21 cellular contexts compared by ENCODE assay signal in the genomic region with DNA sequence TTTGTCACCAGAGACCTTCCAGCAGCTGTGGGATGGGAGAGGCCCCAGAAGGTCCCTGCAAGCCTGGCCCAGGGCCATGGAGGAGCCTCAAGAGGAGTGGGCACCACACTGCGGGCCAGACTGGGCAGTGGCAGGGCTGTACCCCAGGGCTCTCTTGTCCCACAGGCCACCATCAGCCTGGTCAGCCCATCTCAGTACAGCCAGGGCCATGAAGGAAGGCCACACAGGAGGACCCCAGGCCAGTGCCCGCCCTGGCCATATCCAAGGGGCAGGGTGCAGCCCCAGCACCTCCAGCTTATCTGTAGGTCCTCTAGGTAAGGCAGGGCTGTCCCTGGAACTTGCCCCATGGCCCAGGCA. TPM values are rescaled to one million over a fixed set of nuclear protein-coding genes. Genes with fewer than 3 reads are reported as not detected.
DNase-seq lines count a peak whose midpoint lies in the region; ATAC-seq and TF ChIP-seq lines count a peak whose summit lies in the region.
"Had no signal": no experiment of that assay in that cellular context is flagged by ENCODE, and none has a peak within 500 bp of the region (broad histone marks: within the 10 kb centered on the region; RNA-seq: fewer than 3 reads in every experiment).

No MANE protein-coding gene starts in this region.

- no peaks in the 10 kb centered on the region for H3K36me3 ChIP-seq in CD4-positive, alpha-beta memory T cell (ENCODE audit: insufficient read depth, low read length)
- H3K36me3 ChIP-seq in Loucy (ENCODE audit: insufficient read depth, low read length) (no peaks in the 10 kb centered on the region), adrenal gland (replicated peaks in 1 of 2) (no peaks in the 10 kb centered on the region), neuronal stem cell (replicated peaks in 1 of 2; ENCODE audit: control insufficient read depth in 2 of 2, insufficient read depth in 2 of 2, low read length in 2 of 2) (no peaks in the 10 kb centered on the region), SK-N-SH (replicated peaks in 1 of 2; ENCODE audit: control insufficient read depth in 1 of 2, insufficient read depth in 2 of 2, low read length in 1 of 2) (peaks cover 0 to under 1% of the 10 kb centered on the region in 2 experiments)
- H3K36me3 ChIP-seq: esophagus squamous epithelium, thoracic aorta had no signal

- H2BK120ac ChIP-seq in neuronal stem cell (ENCODE audit: low read depth, low read length): no peak overlapping the region

- H3K18ac ChIP-seq in neuronal stem cell (ENCODE audit: low read length): peak overlapping the region; percentile 64

- H3K9me3 ChIP-seq in CD4-positive, alpha-beta memory T cell (ENCODE audit: control insufficient read depth in 1 of 2, low read length in 2 of 2): no peaks in the 10 kb centered on the region
- H3K9me3 ChIP-seq in Loucy (ENCODE audit: insufficient read depth, low read depth, low read length) (no peaks in the 10 kb centered on the region), adrenal gland (replicated peaks in 1 of 3) (no peaks in the 10 kb centered on the region), neuronal stem cell (replicated peaks in 1 of 2; ENCODE audit: control insufficient read depth in 2 of 2, insufficient read depth in 1 of 2, low read depth in 1 of 2, low read length in 2 of 2) (peaks cover 0 to 7% of the 10 kb centered on the region in 2 donors), SK-N-SH (no peaks in the 10 kb centered on the region)
- H3K9me3 ChIP-seq: esophagus squamous epithelium, HAP-1, thoracic aorta had no signal

- no peak overlapping the region for H3K4me2 ChIP-seq in Loucy (ENCODE audit: low read depth, low read length, poor library complexity, severe bottlenecking)
- H3K4me2 ChIP-seq in neuronal stem cell (ENCODE audit: insufficient read depth, low read length, poor library complexity, severe bottlenecking): no peak overlapping the region
- H3K4me2 ChIP-seq in SK-N-SH: no peak overlapping the region

- H2AK5ac ChIP-seq in neuronal stem cell (ENCODE audit: low read depth, low read length): peak overlapping the region; percentile 84

- H4K91ac ChIP-seq in neuronal stem cell (ENCODE audit: low read depth, low read length, poor library complexity): no peak overlapping the region

- H3K9ac ChIP-seq in Loucy (ENCODE audit: low read depth, low read length, poor library complexity, severe bottlenecking): peak overlapping the region; percentile 32
- no peak overlapping the region for H3K9ac ChIP-seq in neuronal stem cell (ENCODE audit: low read depth, low read length, poor library complexity)
- H3K9ac ChIP-seq in SK-N-SH: no peak overlapping the region

- H3K79me1 ChIP-seq in neuronal stem cell (ENCODE audit: low read depth, low read length): peaks cover 5% of the 10 kb centered on the region

- TF ChIP-seq EP300 in SK-N-SH (IDR thresholded peaks at IDR 0.05; ENCODE audit: borderline replicate concordance in 1 of 2, low read depth in 1 of 2, low read length in 1 of 2): no peak

- peak overlapping the region; percentile 56 for H3K14ac ChIP-seq in neuronal stem cell (ENCODE audit: low read length)

- H3K9me3 Mint-ChIP-seq in CD4-positive, alpha-beta memory T cell: no peaks in the 10 kb centered on the region
- H3K9me3 Mint-ChIP-seq in stimulated activated naive B cell treated with anti-CD40 and anti-IgM and Interleukin-4, amounts not matched to agents 10 μg/mL and 1 μg/mL and 100 μg/mL, for 72 hours: no peaks in the 10 kb centered on the region

- H2BK5ac ChIP-seq in neuronal stem cell (ENCODE audit: low read length): no peak overlapping the region

- H2AFZ ChIP-seq in Loucy (ENCODE audit: low read length): no peak overlapping the region
- H2AFZ ChIP-seq in neuronal stem cell (ENCODE audit: low read length): no peak overlapping the region
- H2AFZ ChIP-seq in SK-N-SH (ENCODE audit: low read depth): no peak overlapping the region

- H3K23ac ChIP-seq in neuronal stem cell (ENCODE audit: low read depth, low read length, poor library complexity): peak overlapping the region; percentile 73

- POLR2A ChIA-PET in CD4-positive, alpha-beta memory T cell (lab: Charles Lee; ENCODE audit: partially characterized antibody): interaction anchor here (1.6 to 2.1 kb wide), 2 partner anchors 12 to 15 kb away, joined by 4 to 7 read pairs; no protein-coding TSS in a partner anchor
- POLR2A ChIA-PET in SK-N-SH (lab: Yijun Ruan, JAX): no interaction called here

- H3K4me3 Mint-ChIP-seq in CD4-positive, alpha-beta memory T cell: peak overlapping the region in 1 of 8 donors; percentile 12
- H3K4me3 Mint-ChIP-seq in stimulated activated naive B cell treated with anti-CD40 and anti-IgM and Interleukin-4, amounts not matched to agents 10 μg/mL and 1 μg/mL and 100 μg/mL, for 72 hours: no peak overlapping the region

- CTCF ChIA-PET in CD4-positive, alpha-beta memory T cell (lab: Charles Lee; ENCODE audit: partially characterized antibody): interaction anchor here (6.4 kb wide), 1 partner anchor 13 kb away, joined by 58 read pairs; no protein-coding TSS in a partner anchor
- CTCF ChIA-PET in SK-N-SH (lab: Yijun Ruan, JAX): interaction anchor here (6.9 kb wide), 1 partner anchor 13 kb away, joined by 51 read pairs; no protein-coding TSS in a partner anchor

- peak overlapping the region in 5 of 7 donors; percentile 55 to 98 (median 61) for H3K27ac Mint-ChIP-seq in CD4-positive, alpha-beta memory T cell
- H3K27ac Mint-ChIP-seq in stimulated activated naive B cell treated with anti-CD40 and anti-IgM and Interleukin-4, amounts not matched to agents 10 μg/mL and 1 μg/mL and 100 μg/mL, for 72 hours: no peak overlapping the region

- H3K4me3 ChIP-seq in CD4-positive, alpha-beta memory T cell (ENCODE audit: low read length in 2 of 2): no peak overlapping the region
- H3K4me3 ChIP-seq in Loucy (ENCODE audit: low read length, poor library complexity, severe bottlenecking) (no peak overlapping the region), adrenal gland (no peak overlapping the region), neuronal stem cell (ENCODE audit: low read length in 2 of 2) (no peak overlapping the region), SK-N-SH (ENCODE audit: low read depth in 2 of 2, low read length in 1 of 2) (no peak overlapping the region)
- H3K4me3 ChIP-seq: HAP-1, thoracic aorta had no signal

- WGBS in adrenal gland, 4 donors: 80 to 100% (median 84%) methylated on average over 1 to 2 of the region's 2 CpGs
- no CpG with 5 or more reads among the region's 2 CpGs for WGBS in neuronal stem cell (ENCODE audit: extremely low coverage in 2 of 2, insufficient read length in 2 of 2, insufficient replicate concordance in 1 of 2), 2 donors
- WGBS in SK-N-SH (ENCODE audit: low lambda C conversion rate): no CpG with 5 or more reads among the region's 2 CpGs

- DNase-seq in CD4-positive, alpha-beta memory T cell: no peak
- no peak for DNase-seq in adrenal gland
- no peak for DNase-seq in neuronal stem cell (ENCODE audit: low spot score)
- no peak for DNase-seq in SK-N-SH
- DNase-seq in stimulated activated naive B cell treated with anti-CD40 and anti-IgM and Interleukin-4, amounts not matched to agents 10 μg/mL and 1 μg/mL and 100 μg/mL, for 72 hours: no peak
- no peak for DNase-seq in SIG-M5 treated with dmso at 0.1 percent for 504 hours (lab: John Stamatoyannopoulos, UW; ENCODE audit: unreplicated experiment)
- DNase-seq: activated CD4-positive, alpha-beta T cell treated with anti-CD3 and anti-CD28 coated beads for 48 hours; activated effector memory CD4-positive, alpha-beta T cell treated with Interleukin-2 at 50 U/mL for 16 hours; amniotic stem cell; central memory CD4-positive, alpha-beta T cell; effector memory CD4-positive, alpha-beta T cell; esophagus squamous epithelium; GF-D8; midbrain; NCI-H82; retina; stimulated activated CD4-positive, alpha-beta T cell treated with anti-CD3 and anti-CD28 coated beads, Interleukin-15, amount 100 ng/mL, for 24 hours had no signal

- peaks cover 14 to 41% (median 28%) of the 10 kb centered on the region in 4 donors for H3K4me1 Mint-ChIP-seq in CD4-positive, alpha-beta memory T cell
- H3K4me1 Mint-ChIP-seq in stimulated activated naive B cell treated with anti-CD40 and anti-IgM and Interleukin-4, amounts not matched to agents 10 μg/mL and 1 μg/mL and 100 μg/mL, for 72 hours: peaks cover 38 to 66% of the 10 kb centered on the region in 2 donors

- H4K20me1 ChIP-seq in Loucy (ENCODE audit: insufficient read depth, low read length, poor library complexity, severe bottlenecking) (peaks cover 10% of the 10 kb centered on the region), SK-N-SH (ENCODE audit: insufficient read depth) (peaks cover 9% of the 10 kb centered on the region)

- peak overlapping the region; percentile 63 for H2BK12ac ChIP-seq in neuronal stem cell (ENCODE audit: low read length)

- no peaks in the 10 kb centered on the region for H3K27me3 ChIP-seq in CD4-positive, alpha-beta memory T cell (ENCODE audit: insufficient read depth, low read length)
- peaks cover 7% of the 10 kb centered on the region for H3K27me3 ChIP-seq in Loucy (ENCODE audit: insufficient read depth, low read length, poor library complexity, severe bottlenecking)
- H3K27me3 ChIP-seq in adrenal gland: no peaks in the 10 kb centered on the region
- H3K27me3 ChIP-seq in neuronal stem cell (ENCODE audit: control insufficient read depth in 3 of 3, insufficient read depth in 3 of 3, low read depth in 1 of 3, low read length in 3 of 3): no peaks in the 10 kb centered on the region
- H3K27me3 ChIP-seq in SK-N-SH (ENCODE audit: insufficient read depth): no peaks in the 10 kb centered on the region

- H3K27me3 Mint-ChIP-seq in CD4-positive, alpha-beta memory T cell: peaks cover 0 to 4% of the 10 kb centered on the region in 2 donors
- no peaks in the 10 kb centered on the region for H3K27me3 Mint-ChIP-seq in stimulated activated naive B cell treated with anti-CD40 and anti-IgM and Interleukin-4, amounts not matched to agents 10 μg/mL and 1 μg/mL and 100 μg/mL, for 72 hours

- intact Hi-C loops in CD4-positive, alpha-beta memory T cell (cut with micrococcal nuclease): loop anchor here (5.0 kb wide), 1 partner anchor 37 kb away; no protein-coding TSS in a partner anchor
- intact Hi-C loops in adrenal gland (cut with DNase I): loop anchor here in 1 of 2 donors (5.0 kb wide), 2 partner anchors 37 to 107 kb away; no protein-coding TSS in a partner anchor

- ATAC-seq in stimulated activated naive B cell treated with anti-CD40 and anti-IgM and Interleukin-4, amounts not matched to agents 10 μg/mL and 1 μg/mL and 100 μg/mL, for 72 hours (replicated peaks): no peak
- ATAC-seq in HG02885 (IDR thresholded peaks at IDR 0.05; ENCODE audit: poor library complexity, unreplicated experiment): no peak

- H3K36me3 Mint-ChIP-seq in CD4-positive, alpha-beta memory T cell: peaks cover 0 to 12% of the 10 kb centered on the region in 2 donors
- H3K36me3 Mint-ChIP-seq in stimulated activated naive B cell treated with anti-CD40 and anti-IgM and Interleukin-4, amounts not matched to agents 10 μg/mL and 1 μg/mL and 100 μg/mL, for 72 hours: peaks cover 12 to 13% of the 10 kb centered on the region in 2 donors

- H4K8ac ChIP-seq in neuronal stem cell (ENCODE audit: low read depth, low read length): no peak overlapping the region

- H3F3A ChIP-seq in Loucy (ENCODE audit: low read depth) (no peaks in the 10 kb centered on the region), SK-N-SH (replicated peaks; ENCODE audit: insufficient read depth) (peaks cover 10% of the 10 kb centered on the region)

- H3K27ac ChIP-seq in CD4-positive, alpha-beta memory T cell (ENCODE audit: low read depth, low read length): no peak overlapping the region
- H3K27ac ChIP-seq in adrenal gland: peak overlapping the region in 3 of 5 donors; percentile 54 to 77 (median 62)
- no peak overlapping the region for H3K27ac ChIP-seq in neuronal stem cell (replicated peaks; ENCODE audit: low read length)
- H3K27ac ChIP-seq in SK-N-SH (ENCODE audit: low read depth in 2 of 2, low read length in 1 of 2): no peak overlapping the region

- TF ChIP-seq RAD21 in SK-N-SH (IDR thresholded peaks at IDR 0.05; ENCODE audit: low read length): no peak

- peak overlapping the region; percentile 53 for H3K4ac ChIP-seq in neuronal stem cell (ENCODE audit: low read length)

- peaks cover 35% of the 10 kb centered on the region for H3K79me2 ChIP-seq in Loucy (ENCODE audit: insufficient read depth, low read length)
- H3K79me2 ChIP-seq in SK-N-SH (ENCODE audit: insufficient read depth): peaks cover 23% of the 10 kb centered on the region

- H3K4me1 ChIP-seq in CD4-positive, alpha-beta memory T cell (ENCODE audit: insufficient read depth, low read length): peaks cover 34% of the 10 kb centered on the region
- peaks cover 56% of the 10 kb centered on the region for H3K4me1 ChIP-seq in Loucy (ENCODE audit: insufficient read depth, low read length, poor library complexity, severe bottlenecking)
- H3K4me1 ChIP-seq in adrenal gland (replicated peaks in 1 of 2): peaks cover 32 to 39% of the 10 kb centered on the region in 2 donors
- H3K4me1 ChIP-seq in neuronal stem cell (ENCODE audit: control insufficient read depth in 2 of 2, insufficient read depth in 1 of 2, low read depth in 1 of 2, low read length in 2 of 2): peaks cover 14 to 24% of the 10 kb centered on the region in 2 donors
- H3K4me1 ChIP-seq in SK-N-SH (ENCODE audit: control insufficient read depth in 1 of 2, insufficient read depth in 2 of 2, low read depth in 1 of 2, low read length in 1 of 2): peaks cover 0 to 30% of the 10 kb centered on the region in 2 experiments; a peak in 3 of 4 replicates

- no peak for TF ChIP-seq POLR2A in adrenal gland (IDR thresholded peaks at IDR 0.05)

- H2BK15ac ChIP-seq in neuronal stem cell (ENCODE audit: low read length): peak overlapping the region; percentile 92

- TF ChIP-seq CTCF in Loucy (conservative IDR thresholded peaks at IDR 0.05; ENCODE audit: low read length) (no peak), adrenal gland (IDR thresholded peaks at IDR 0.05) (no peak), SK-N-SH (IDR thresholded peaks at IDR 0.05) (no peak)

- H3K9me2 ChIP-seq in Loucy (replicated peaks; ENCODE audit: low read depth, low read length) (no peaks in the 10 kb centered on the region), SK-N-SH (no peaks in the 10 kb centered on the region)

RNA-seq across cellular contexts. Expression of gene GNB1, which starts 3.1 kb away (rescaled TPM):
- total RNA-seq in CD4-positive, alpha-beta memory T cell: 100 to 1,000 TPM; 257 to 276 TPM
- polyA plus RNA-seq in CD4-positive, alpha-beta memory T cell: 100 to 1,000 TPM in 1 of 2 donors, 10 to 100 TPM in 1; 70.9 to 137 TPM
- total RNA-seq in adrenal gland: 100 to 1,000 TPM; 108 to 331 (median 232) TPM
- polyA plus RNA-seq in adrenal gland: 100 to 1,000 TPM in 1 of 3 donors, 10 to 100 TPM in 2; 81.7 to 482 (median 84.8) TPM
- polyA plus RNA-seq in neuronal stem cell (2013, experiment 1 of 2): 291 TPM
- polyA plus RNA-seq in neuronal stem cell (2013, experiment 2 of 2): 287 TPM
- 355 and 364 TPM in 2 replicates for polyA plus RNA-seq in SK-N-SH (2012; rRNA removed)
- polyA plus RNA-seq in SK-N-SH (2012; cell fraction: cytosol; rRNA removed): 284 and 376 TPM in 2 replicates
- polyA plus RNA-seq in SK-N-SH (2012; cell fraction: nucleus; rRNA removed): 202 and 299 TPM in 2 replicates

RNA-seq across cellular contexts. Expression of gene CALML6, which starts 21.1 kb away (rescaled TPM):
- total RNA-seq in CD4-positive, alpha-beta memory T cell: under 1 TPM; 0.44 to 0.78 TPM
- polyA plus RNA-seq in CD4-positive, alpha-beta memory T cell: not detected
- total RNA-seq in adrenal gland: under 1 TPM in 3 of 8 donors, not detected in 5; 0.35 to 0.61 (median 0.36) TPM
- polyA plus RNA-seq in adrenal gland (1 to 10 TPM in 2 of 3 donors, not detected in 1; 3.2 to 4.7 TPM), SK-N-SH (2012; rRNA removed) (0.87 and 1.3 TPM in 2 replicates)
- polyA plus RNA-seq in neuronal stem cell (2013, experiment 1 of 2): 0.07 TPM
- 0.08 TPM for polyA plus RNA-seq in neuronal stem cell (2013, experiment 2 of 2)
- polyA plus RNA-seq in SK-N-SH (2012; cell fraction: cytosol; rRNA removed): 0.03 TPM in 2 replicates
- 8.0 and 11.4 TPM in 2 replicates for polyA plus RNA-seq in SK-N-SH (2012; cell fraction: nucleus; rRNA removed)
- total RNA-seq: thoracic aorta had no signal

RNA-seq across cellular contexts. Expression of gene TMEM52, which starts 25.1 kb away (rescaled TPM):
- under 1 TPM in 1 of 2 experiments, not detected in 1; 0.55 TPM for total RNA-seq in CD4-positive, alpha-beta memory T cell
- not detected for polyA plus RNA-seq in CD4-positive, alpha-beta memory T cell
- 10 to 100 TPM; 35.0 to 95.4 (median 68.5) TPM for total RNA-seq in adrenal gland
- polyA plus RNA-seq in adrenal gland (10 to 100 TPM; 20.9 to 94.0 (median 64.7) TPM), SK-N-SH (2012; rRNA removed) (3.8 and 4.8 TPM in 2 replicates)
- 7.3 TPM for polyA plus RNA-seq in neuronal stem cell (2013, experiment 1 of 2)
- 7.1 TPM for polyA plus RNA-seq in neuronal stem cell (2013, experiment 2 of 2)
- 1.7 and 2.8 TPM in 2 replicates for polyA plus RNA-seq in SK-N-SH (2012; cell fraction: cytosol; rRNA removed)
- 8.9 and 11.6 TPM in 2 replicates for polyA plus RNA-seq in SK-N-SH (2012; cell fraction: nucleus; rRNA removed)
- total RNA-seq: thoracic aorta had no signal

Comparison
In these comparisons a context has a peak if more than half of its experiments do, and no peak if none do; other contexts are left out.
1. H3K27ac ChIP-seq: peak in adrenal gland (3 of 5); none in CD4-positive, alpha-beta memory T cell (single experiment), neuronal stem cell (single experiment) and SK-N-SH (0 of 2).